Comparison of ENCODE assay signal across 10 cellular contexts in genomic region chr2:172836386-172837200, GRCh38.
DNase-seq lines count a peak whose midpoint lies in the region; ATAC-seq and TF ChIP-seq lines count a peak whose summit lies in the region.
"Had no signal": no experiment of that assay in that cellular context is flagged by ENCODE, and none has a peak within 500 bp of the region (broad histone marks: within the 10 kb centered on the region; RNA-seq: fewer than 3 reads in every experiment).

No MANE protein-coding gene starts in this region.

- peak; percentile 57 for ATAC-seq in activated CD4-positive, alpha-beta T cell treated with anti-CD3 and anti-CD28 coated beads for 36 hours
- peak; percentile 86 for ATAC-seq in gastroesophageal sphincter
- no peak for ATAC-seq in HG02763 (IDR thresholded peaks at IDR 0.05; ENCODE audit: unreplicated experiment)

- H3K4me3 Mint-ChIP-seq in activated CD4-positive, alpha-beta T cell treated with anti-CD3 and anti-CD28 coated beads for 36 hours: no peak overlapping the region
- no peak overlapping the region for H3K4me3 Mint-ChIP-seq in type B pancreatic cell

- H3K27me3 Mint-ChIP-seq in activated CD4-positive, alpha-beta T cell treated with anti-CD3 and anti-CD28 coated beads for 36 hours: peaks cover 12% of the 10 kb centered on the region
- no peaks in the 10 kb centered on the region for H3K27me3 Mint-ChIP-seq in type B pancreatic cell

- intact Hi-C loops in activated CD4-positive, alpha-beta T cell treated with anti-CD3 and anti-CD28 coated beads for 36 hours (cut with DNase I, micrococcal nuclease): no loop called here

- WGBS in gastroesophageal sphincter (ENCODE audit: low coverage in 1 of 2), 2 donors: 71% methylated on average over 6 of the region's 6 CpGs; no CpG with 5 or more reads in 1 of the 2 donors

- H3K36me3 Mint-ChIP-seq in activated CD4-positive, alpha-beta T cell treated with anti-CD3 and anti-CD28 coated beads for 36 hours (ENCODE audit: low read depth): no peaks in the 10 kb centered on the region
- H3K36me3 Mint-ChIP-seq in type B pancreatic cell: no peaks in the 10 kb centered on the region

- H3K4me3 ChIP-seq in gastroesophageal sphincter: no peak overlapping the region

- H3K36me3 ChIP-seq in gastroesophageal sphincter: no peaks in the 10 kb centered on the region

- no peak for DNase-seq in activated CD4-positive, alpha-beta T cell treated with anti-CD3 and anti-CD28 coated beads for 36 hours
- no peak for DNase-seq in activated CD4-positive, alpha-beta T cell treated with anti-CD3 and anti-CD28 coated beads for 4 hours
- DNase-seq in RWPE1 (ENCODE audit: low spot score) (peak; percentile 85), type B pancreatic cell (ENCODE audit: extremely low spot score, unreplicated experiment) (no peak), NCI-H446 (lab: John Stamatoyannopoulos, UW) (no peak), germinal center (ENCODE audit: low spot score) (no peak)
- DNase-seq: activated naive CD4-positive, alpha-beta T cell; NK-92 treated with Interleukin-12 subunit alpha and Interleukin-12 subunit beta, amount 100 ng/mL, for 24 hours had no signal

- H3K9me3 ChIP-seq in gastroesophageal sphincter: no peaks in the 10 kb centered on the region

- no peaks in the 10 kb centered on the region for H3K9me3 Mint-ChIP-seq in activated CD4-positive, alpha-beta T cell treated with anti-CD3 and anti-CD28 coated beads for 36 hours (ENCODE audit: low read depth)
- H3K9me3 Mint-ChIP-seq in type B pancreatic cell: no peaks in the 10 kb centered on the region

- H3K4me1 Mint-ChIP-seq in activated CD4-positive, alpha-beta T cell treated with anti-CD3 and anti-CD28 coated beads for 36 hours: peaks cover 5% of the 10 kb centered on the region
- H3K4me1 Mint-ChIP-seq in type B pancreatic cell (ENCODE audit: unreplicated experiment): peaks cover 13% of the 10 kb centered on the region

- H3K27me3 ChIP-seq in gastroesophageal sphincter: no peaks in the 10 kb centered on the region

- POLR2A ChIA-PET in activated CD4-positive, alpha-beta T cell treated with anti-CD3 and anti-CD28 coated beads for 36 hours (lab: Charles Lee): interaction anchor here (0.5 kb wide), 1 partner anchor 262 kb away, joined by 3 read pairs; no protein-coding TSS in a partner anchor
- POLR2A ChIA-PET in RWPE1 (lab: Yijun Ruan, JAX; ENCODE audit: low non-redundant PET): no interaction called here

- CTCF ChIA-PET in activated CD4-positive, alpha-beta T cell treated with anti-CD3 and anti-CD28 coated beads for 36 hours (lab: Charles Lee): no interaction called here
- CTCF ChIA-PET in RWPE1 (lab: Yijun Ruan, JAX): interaction anchor here (0.6 to 1.3 kb wide), 2 partner anchors 95 to 1262 kb away, joined by 3 read pairs; no protein-coding TSS in a partner anchor

- no peak overlapping the region for H3K27ac Mint-ChIP-seq in activated CD4-positive, alpha-beta T cell treated with anti-CD3 and anti-CD28 coated beads for 36 hours
- H3K27ac Mint-ChIP-seq in type B pancreatic cell: peak overlapping the region; percentile 65

- H3K27ac ChIP-seq in RWPE1: no peak overlapping the region
- H3K27ac ChIP-seq in gastroesophageal sphincter: peak overlapping the region in 2 of 4 donors; percentile 12 to 17

- no peak for TF ChIP-seq POLR2A in gastroesophageal sphincter (IDR thresholded peaks at IDR 0.05)

- H3K4me1 ChIP-seq in gastroesophageal sphincter: no peaks in the 10 kb centered on the region

- TF ChIP-seq CTCF in RWPE1 (conservative IDR thresholded peaks at IDR 0.05; ENCODE audit: low read depth) (no peak), gastroesophageal sphincter (IDR thresholded peaks at IDR 0.05) (no peak), type B pancreatic cell (conservative IDR thresholded peaks at IDR 0.05) (no peak)

- no peak for TF ChIP-seq EP300 in gastroesophageal sphincter (IDR thresholded peaks at IDR 0.05)
